Comparison of ENCODE assay signal across 1 cellular context in the genomic region with DNA sequence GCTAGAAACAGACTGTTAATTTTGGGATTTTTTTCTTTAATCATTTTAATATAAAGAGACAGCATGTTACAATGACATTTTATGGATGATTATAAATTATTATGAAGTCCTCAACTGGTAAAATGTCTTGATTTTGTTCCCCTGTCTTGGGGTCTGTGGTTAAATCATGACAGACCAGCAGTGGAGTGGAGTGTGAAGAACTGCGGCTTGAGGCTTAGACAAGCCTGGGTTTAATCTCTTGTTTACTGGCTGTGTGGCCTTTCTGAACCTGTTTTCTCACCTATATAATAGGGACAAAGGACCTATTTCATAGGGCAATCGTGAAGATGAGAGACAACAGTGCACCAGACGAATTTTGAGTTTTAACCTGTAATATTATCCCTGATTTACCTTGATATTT.
TF ChIP-seq lines count a peak whose summit lies in the region.

No MANE protein-coding gene starts in this region.

TF ChIP-seq in GM12878, 131 proteins besides CTCF, POLR2A, EP300 and RAD21:
- TF ChIP-seq NR2F1 (conservative IDR thresholded peaks at IDR 0.05) = 0 out of 2 replicates have a peak, but pooled peaks have one; percentile 16
- peak; percentile 48; the same call in 1 of the 2 replicates for TF ChIP-seq RUNX3 (IDR thresholded peaks at IDR 0.05; ENCODE audit: low read length)
- TF ChIP-seq NFIC (IDR thresholded peaks at IDR 0.05; ENCODE audit: low read depth, low read length) = no peak
- TF ChIP-seq BCL11A (IDR thresholded peaks at IDR 0.05; ENCODE audit: low read depth, low read length) = no peak
- no peak for TF ChIP-seq CBX3 (IDR thresholded peaks at IDR 0.05; ENCODE audit: borderline replicate concordance, low read depth)
- TF ChIP-seq IRF3 (IDR thresholded peaks at IDR 0.05) = no peak
